8 cellular contexts compared by ENCODE assay signal in genomic region chr5:759111-759741, GRCh38. TPM values are rescaled to one million over a fixed set of nuclear protein-coding genes. Genes with fewer than 3 reads are reported as not detected.
DNase-seq lines count a peak whose midpoint lies in the region; ATAC-seq and TF ChIP-seq lines count a peak whose summit lies in the region.

No MANE protein-coding gene starts in this region.

- H3K9me3 Mint-ChIP-seq in activated CD4-positive, alpha-beta memory T cell treated with anti-CD3 and anti-CD28 coated beads for 36 hours = no peaks in the 10 kb centered on the region

- TF ChIP-seq CTCF in GM13977 (IDR thresholded peaks at IDR 0.05; ENCODE audit: extremely low read depth, insufficient read depth, missing control alignments) = no peak

- H3K4me3 ChIP-seq in Jurkat, Clone E6-1 (ENCODE audit: low read length) = 0 out of 2 replicates have a peak overlapping the region, but pooled peaks have one; percentile 0

- H3K4me3 Mint-ChIP-seq in activated CD4-positive, alpha-beta memory T cell treated with anti-CD3 and anti-CD28 coated beads for 36 hours = no peak overlapping the region

- CTCF ChIA-PET in activated CD4-positive, alpha-beta memory T cell treated with anti-CD3 and anti-CD28 coated beads for 36 hours (lab: Charles Lee) = no interaction called here

- in situ Hi-C loops in GM13977 (cut with MboI; ENCODE audit: low pct_unique_long_range_greater_than_20kb, low sequenced_read_pairs, unreplicated experiment) = no loop called here

- H3K27ac Mint-ChIP-seq in activated CD4-positive, alpha-beta memory T cell treated with anti-CD3 and anti-CD28 coated beads for 36 hours = no peak overlapping the region

- no peaks in the 10 kb centered on the region for H3K36me3 Mint-ChIP-seq in activated CD4-positive, alpha-beta memory T cell treated with anti-CD3 and anti-CD28 coated beads for 36 hours

- no peak for ATAC-seq in GM19455 (IDR thresholded peaks at IDR 0.05; ENCODE audit: unreplicated experiment)

- DNase-seq in Jurkat, Clone E6-1 (ENCODE audit: low read depth, low spot score) = peak; percentile 83
- DNase-seq in activated CD4-positive, alpha-beta memory T cell treated with anti-CD3 and anti-CD28 coated beads for 36 hours = peak; percentile 64
- DNase-seq in cardiac septum (ENCODE audit: low spot score) (peak; percentile 80), HK-2 (ENCODE audit: unreplicated experiment) (no peak), NCI-H1092 treated with DMSO at 0.1 percent for 48 hours (lab: John Stamatoyannopoulos, UW) (no peak), GM13977 (ENCODE audit: low spot score) (no peak)
- peak; percentile 37 to 68 for DNase-seq in stimulated activated CD4-positive, alpha-beta T cell treated with anti-CD3 and anti-CD28 coated beads, Interleukin-2, amount 100 ng/mL, for 24 hours

- H3K4me1 Mint-ChIP-seq in activated CD4-positive, alpha-beta memory T cell treated with anti-CD3 and anti-CD28 coated beads for 36 hours (ENCODE audit: low read depth) = peaks cover 20% of the 10 kb centered on the region

- POLR2A ChIA-PET in activated CD4-positive, alpha-beta memory T cell treated with anti-CD3 and anti-CD28 coated beads for 36 hours (lab: Charles Lee) = interaction anchor here (1.0 kb wide), 1 partner anchor 286 kb away, joined by 3 read pairs; no protein-coding TSS in a partner anchor

- H3K27me3 Mint-ChIP-seq in activated CD4-positive, alpha-beta memory T cell treated with anti-CD3 and anti-CD28 coated beads for 36 hours = no peaks in the 10 kb centered on the region

- intact Hi-C loops in activated CD4-positive, alpha-beta memory T cell treated with anti-CD3 and anti-CD28 coated beads for 36 hours (cut with micrococcal nuclease) = loop anchor here (2.0 kb wide), 1 partner anchor 88 kb away; no protein-coding TSS in a partner anchor
- intact Hi-C loops in cardiac septum (cut with DNase I) = loop anchor here (2.0 kb wide), 1 partner anchor 26 kb away; the partner anchor contains the start of gene ZDHHC11B

RNA-seq across cellular contexts. Expression of gene ZDHHC11B, which starts 25.3 kb away (rescaled TPM):
- 1.6 TPM for polyA plus RNA-seq in Jurkat, Clone E6-1 (2012; ENCODE audit: insufficient read depth, insufficient read length)
- total RNA-seq in activated CD4-positive, alpha-beta memory T cell treated with anti-CD3 and anti-CD28 coated beads for 36 hours = under 1 TPM; 0.34 to 0.67 TPM
- total RNA-seq in cardiac septum = 5.5 TPM

Comparison
In these comparisons a context has a peak if more than half of its experiments do, and no peak if none do; other contexts are left out.
1. DNase-seq: peak in Jurkat, Clone E6-1 (single experiment), activated CD4-positive, alpha-beta memory T cell treated with anti-CD3 and anti-CD28 coated beads for 36 hours (single experiment), cardiac septum (single experiment) and stimulated activated CD4-positive, alpha-beta T cell treated with anti-CD3 and anti-CD28 coated beads, Interleukin-2, amount 100 ng/mL, for 24 hours (2 of 2); none in HK-2 (single experiment), NCI-H1092 treated with DMSO at 0.1 percent for 48 hours (single experiment) and GM13977 (single experiment).